ENCODE assay signal across 1 cellular context in genomic region chr16:30406911-30407793, GRCh38.
TF ChIP-seq lines count a peak whose summit lies in the region.

Gene ZNF771 (plus strand): TSS chr16:30407606. CDS start chr16:30408054, 448 bp downstream.

TF ChIP-seq in K562, 482 proteins besides CTCF, POLR2A, EP300 and RAD21 (continued from another document and continues in another):
- TF ChIP-seq, protein P1, sequence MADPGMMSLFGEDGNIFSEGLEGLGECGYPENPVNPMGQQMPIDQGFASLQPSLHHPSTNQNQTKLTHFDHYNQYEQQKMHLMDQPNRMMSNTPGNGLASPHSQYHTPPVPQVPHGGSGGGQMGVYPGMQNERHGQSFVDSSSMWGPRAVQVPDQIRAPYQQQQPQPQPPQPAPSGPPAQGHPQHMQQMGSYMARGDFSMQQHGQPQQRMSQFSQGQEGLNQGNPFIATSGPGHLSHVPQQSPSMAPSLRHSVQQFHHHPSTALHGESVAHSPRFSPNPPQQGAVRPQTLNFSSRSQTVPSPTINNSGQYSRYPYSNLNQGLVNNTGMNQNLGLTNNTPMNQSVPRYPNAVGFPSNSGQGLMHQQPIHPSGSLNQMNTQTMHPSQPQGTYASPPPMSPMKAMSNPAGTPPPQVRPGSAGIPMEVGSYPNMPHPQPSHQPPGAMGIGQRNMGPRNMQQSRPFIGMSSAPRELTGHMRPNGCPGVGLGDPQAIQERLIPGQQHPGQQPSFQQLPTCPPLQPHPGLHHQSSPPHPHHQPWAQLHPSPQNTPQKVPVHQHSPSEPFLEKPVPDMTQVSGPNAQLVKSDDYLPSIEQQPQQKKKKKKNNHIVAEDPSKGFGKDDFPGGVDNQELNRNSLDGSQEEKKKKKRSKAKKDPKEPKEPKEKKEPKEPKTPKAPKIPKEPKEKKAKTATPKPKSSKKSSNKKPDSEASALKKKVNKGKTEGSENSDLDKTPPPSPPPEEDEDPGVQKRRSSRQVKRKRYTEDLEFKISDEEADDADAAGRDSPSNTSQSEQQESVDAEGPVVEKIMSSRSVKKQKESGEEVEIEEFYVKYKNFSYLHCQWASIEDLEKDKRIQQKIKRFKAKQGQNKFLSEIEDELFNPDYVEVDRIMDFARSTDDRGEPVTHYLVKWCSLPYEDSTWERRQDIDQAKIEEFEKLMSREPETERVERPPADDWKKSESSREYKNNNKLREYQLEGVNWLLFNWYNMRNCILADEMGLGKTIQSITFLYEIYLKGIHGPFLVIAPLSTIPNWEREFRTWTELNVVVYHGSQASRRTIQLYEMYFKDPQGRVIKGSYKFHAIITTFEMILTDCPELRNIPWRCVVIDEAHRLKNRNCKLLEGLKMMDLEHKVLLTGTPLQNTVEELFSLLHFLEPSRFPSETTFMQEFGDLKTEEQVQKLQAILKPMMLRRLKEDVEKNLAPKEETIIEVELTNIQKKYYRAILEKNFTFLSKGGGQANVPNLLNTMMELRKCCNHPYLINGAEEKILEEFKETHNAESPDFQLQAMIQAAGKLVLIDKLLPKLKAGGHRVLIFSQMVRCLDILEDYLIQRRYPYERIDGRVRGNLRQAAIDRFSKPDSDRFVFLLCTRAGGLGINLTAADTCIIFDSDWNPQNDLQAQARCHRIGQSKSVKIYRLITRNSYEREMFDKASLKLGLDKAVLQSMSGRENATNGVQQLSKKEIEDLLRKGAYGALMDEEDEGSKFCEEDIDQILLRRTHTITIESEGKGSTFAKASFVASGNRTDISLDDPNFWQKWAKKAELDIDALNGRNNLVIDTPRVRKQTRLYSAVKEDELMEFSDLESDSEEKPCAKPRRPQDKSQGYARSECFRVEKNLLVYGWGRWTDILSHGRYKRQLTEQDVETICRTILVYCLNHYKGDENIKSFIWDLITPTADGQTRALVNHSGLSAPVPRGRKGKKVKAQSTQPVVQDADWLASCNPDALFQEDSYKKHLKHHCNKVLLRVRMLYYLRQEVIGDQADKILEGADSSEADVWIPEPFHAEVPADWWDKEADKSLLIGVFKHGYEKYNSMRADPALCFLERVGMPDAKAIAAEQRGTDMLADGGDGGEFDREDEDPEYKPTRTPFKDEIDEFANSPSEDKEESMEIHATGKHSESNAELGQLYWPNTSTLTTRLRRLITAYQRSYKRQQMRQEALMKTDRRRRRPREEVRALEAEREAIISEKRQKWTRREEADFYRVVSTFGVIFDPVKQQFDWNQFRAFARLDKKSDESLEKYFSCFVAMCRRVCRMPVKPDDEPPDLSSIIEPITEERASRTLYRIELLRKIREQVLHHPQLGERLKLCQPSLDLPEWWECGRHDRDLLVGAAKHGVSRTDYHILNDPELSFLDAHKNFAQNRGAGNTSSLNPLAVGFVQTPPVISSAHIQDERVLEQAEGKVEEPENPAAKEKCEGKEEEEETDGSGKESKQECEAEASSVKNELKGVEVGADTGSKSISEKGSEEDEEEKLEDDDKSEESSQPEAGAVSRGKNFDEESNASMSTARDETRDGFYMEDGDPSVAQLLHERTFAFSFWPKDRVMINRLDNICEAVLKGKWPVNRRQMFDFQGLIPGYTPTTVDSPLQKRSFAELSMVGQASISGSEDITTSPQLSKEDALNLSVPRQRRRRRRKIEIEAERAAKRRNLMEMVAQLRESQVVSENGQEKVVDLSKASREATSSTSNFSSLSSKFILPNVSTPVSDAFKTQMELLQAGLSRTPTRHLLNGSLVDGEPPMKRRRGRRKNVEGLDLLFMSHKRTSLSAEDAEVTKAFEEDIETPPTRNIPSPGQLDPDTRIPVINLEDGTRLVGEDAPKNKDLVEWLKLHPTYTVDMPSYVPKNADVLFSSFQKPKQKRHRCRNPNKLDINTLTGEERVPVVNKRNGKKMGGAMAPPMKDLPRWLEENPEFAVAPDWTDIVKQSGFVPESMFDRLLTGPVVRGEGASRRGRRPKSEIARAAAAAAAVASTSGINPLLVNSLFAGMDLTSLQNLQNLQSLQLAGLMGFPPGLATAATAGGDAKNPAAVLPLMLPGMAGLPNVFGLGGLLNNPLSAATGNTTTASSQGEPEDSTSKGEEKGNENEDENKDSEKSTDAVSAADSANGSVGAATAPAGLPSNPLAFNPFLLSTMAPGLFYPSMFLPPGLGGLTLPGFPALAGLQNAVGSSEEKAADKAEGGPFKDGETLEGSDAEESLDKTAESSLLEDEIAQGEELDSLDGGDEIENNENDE (IDR thresholded peaks at IDR 0.05; ENCODE audit: low read depth, low read length), result no peak
- TF ChIP-seq SREBF2 (CRISPR knock-in tag; IDR thresholded peaks at IDR 0.05) (0 out of 2 replicates have a peak, but pooled peaks have one; percentile 76), NCOA1 (IDR thresholded peaks at IDR 0.05; ENCODE audit: low read depth) (peak; percentile 24; the same call in 1 of the 2 replicates), ZNF140 (CRISPR knock-in tag; IDR thresholded peaks at IDR 0.05) (no peak), SIN3A (IDR thresholded peaks at IDR 0.05; ENCODE audit: borderline replicate concordance in 2 of 2, control insufficient read depth in 1 of 2, low read depth in 2 of 2, low read length in 2 of 2) (peak; percentile 79 to 85; a peak in 2 of 4 replicates), ARID1B (IDR thresholded peaks at IDR 0.05) (peak; percentile 41), CCAR2 (IDR thresholded peaks at IDR 0.05; ENCODE audit: low read depth, low read length) (no peak), CEBPB (tag; IDR thresholded peaks at IDR 0.05) (no peak), MXI1 (IDR thresholded peaks at IDR 0.05; ENCODE audit: low read depth, low read length) (peak; percentile 82), HMGN3 (IDR thresholded peaks at IDR 0.05; ENCODE audit: borderline replicate concordance, extremely low read depth, insufficient read length, low read depth, low read length) (peak; percentile 86), GTF2E2 (tag; IDR thresholded peaks at IDR 0.05) (peak; percentile 55; the same call in 1 of the 2 replicates), NELFE (IDR thresholded peaks at IDR 0.05; ENCODE audit: insufficient read depth, insufficient read length) (no peak), E2F8 (IDR thresholded peaks at IDR 0.05; ENCODE audit: low read depth, partially characterized antibody) (peak; percentile 48), SIN3B (IDR thresholded peaks at IDR 0.05; ENCODE audit: low read depth) (peak; percentile 47; the same call in 1 of the 2 replicates), ZBED1 (IDR thresholded peaks at IDR 0.05) (no peak), ZBTB7A (IDR thresholded peaks at IDR 0.05; ENCODE audit: borderline replicate concordance, control insufficient read depth, low read depth, low read length) (peak; percentile 59; the same call in 1 of the 2 replicates), ZNF197 (CRISPR knock-in tag; IDR thresholded peaks at IDR 0.05; ENCODE audit: low read depth) (no peak), NFIC (IDR thresholded peaks at IDR 0.05) (peak; percentile 82), ZNF699 (CRISPR knock-in tag; IDR thresholded peaks at IDR 0.05; ENCODE audit: insufficient replicate concordance) (no peak), MAFK (IDR thresholded peaks at IDR 0.05; ENCODE audit: low read length) (peak; percentile 19; the same call in 1 of the 2 replicates), ZNF445 (CRISPR knock-in tag; IDR thresholded peaks at IDR 0.05; ENCODE audit: low read depth) (no peak), EP400 (IDR thresholded peaks at IDR 0.05) (peak; percentile 98), TAF1 (IDR thresholded peaks at IDR 0.05; ENCODE audit: control insufficient read depth, extremely low read depth, insufficient read depth, low read length, severe bottlenecking) (peak; percentile 60), ASH1L (IDR thresholded peaks at IDR 0.05; ENCODE audit: borderline replicate concordance, low read depth, partially characterized antibody) (no peak), HDAC6 (IDR thresholded peaks at IDR 0.05; ENCODE audit: low read depth, low read length) (no peak), HNRNPLL (IDR thresholded peaks at IDR 0.05; ENCODE audit: low read depth, low read length, poor library complexity, severe bottlenecking) (peak; percentile 44), PCBP1 (IDR thresholded peaks at IDR 0.05; ENCODE audit: low read depth, low read length, poor library complexity, severe bottlenecking) (peak; percentile 54)
- TF ChIP-seq, protein P2, sequence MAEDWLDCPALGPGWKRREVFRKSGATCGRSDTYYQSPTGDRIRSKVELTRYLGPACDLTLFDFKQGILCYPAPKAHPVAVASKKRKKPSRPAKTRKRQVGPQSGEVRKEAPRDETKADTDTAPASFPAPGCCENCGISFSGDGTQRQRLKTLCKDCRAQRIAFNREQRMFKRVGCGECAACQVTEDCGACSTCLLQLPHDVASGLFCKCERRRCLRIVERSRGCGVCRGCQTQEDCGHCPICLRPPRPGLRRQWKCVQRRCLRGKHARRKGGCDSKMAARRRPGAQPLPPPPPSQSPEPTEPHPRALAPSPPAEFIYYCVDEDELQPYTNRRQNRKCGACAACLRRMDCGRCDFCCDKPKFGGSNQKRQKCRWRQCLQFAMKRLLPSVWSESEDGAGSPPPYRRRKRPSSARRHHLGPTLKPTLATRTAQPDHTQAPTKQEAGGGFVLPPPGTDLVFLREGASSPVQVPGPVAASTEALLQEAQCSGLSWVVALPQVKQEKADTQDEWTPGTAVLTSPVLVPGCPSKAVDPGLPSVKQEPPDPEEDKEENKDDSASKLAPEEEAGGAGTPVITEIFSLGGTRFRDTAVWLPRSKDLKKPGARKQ (CRISPR knock-in tag; IDR thresholded peaks at IDR 0.05), result peak; percentile 86; the same call in 1 of the 2 replicates
- TF ChIP-seq, protein P3, sequence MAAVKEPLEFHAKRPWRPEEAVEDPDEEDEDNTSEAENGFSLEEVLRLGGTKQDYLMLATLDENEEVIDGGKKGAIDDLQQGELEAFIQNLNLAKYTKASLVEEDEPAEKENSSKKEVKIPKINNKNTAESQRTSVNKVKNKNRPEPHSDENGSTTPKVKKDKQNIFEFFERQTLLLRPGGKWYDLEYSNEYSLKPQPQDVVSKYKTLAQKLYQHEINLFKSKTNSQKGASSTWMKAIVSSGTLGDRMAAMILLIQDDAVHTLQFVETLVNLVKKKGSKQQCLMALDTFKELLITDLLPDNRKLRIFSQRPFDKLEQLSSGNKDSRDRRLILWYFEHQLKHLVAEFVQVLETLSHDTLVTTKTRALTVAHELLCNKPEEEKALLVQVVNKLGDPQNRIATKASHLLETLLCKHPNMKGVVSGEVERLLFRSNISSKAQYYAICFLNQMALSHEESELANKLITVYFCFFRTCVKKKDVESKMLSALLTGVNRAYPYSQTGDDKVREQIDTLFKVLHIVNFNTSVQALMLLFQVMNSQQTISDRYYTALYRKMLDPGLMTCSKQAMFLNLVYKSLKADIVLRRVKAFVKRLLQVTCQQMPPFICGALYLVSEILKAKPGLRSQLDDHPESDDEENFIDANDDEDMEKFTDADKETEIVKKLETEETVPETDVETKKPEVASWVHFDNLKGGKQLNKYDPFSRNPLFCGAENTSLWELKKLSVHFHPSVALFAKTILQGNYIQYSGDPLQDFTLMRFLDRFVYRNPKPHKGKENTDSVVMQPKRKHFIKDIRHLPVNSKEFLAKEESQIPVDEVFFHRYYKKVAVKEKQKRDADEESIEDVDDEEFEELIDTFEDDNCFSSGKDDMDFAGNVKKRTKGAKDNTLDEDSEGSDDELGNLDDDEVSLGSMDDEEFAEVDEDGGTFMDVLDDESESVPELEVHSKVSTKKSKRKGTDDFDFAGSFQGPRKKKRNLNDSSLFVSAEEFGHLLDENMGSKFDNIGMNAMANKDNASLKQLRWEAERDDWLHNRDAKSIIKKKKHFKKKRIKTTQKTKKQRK (IDR thresholded peaks at IDR 0.05; ENCODE audit: borderline replicate concordance, low read depth, low read length), result no peak
- TF ChIP-seq, protein P4, sequence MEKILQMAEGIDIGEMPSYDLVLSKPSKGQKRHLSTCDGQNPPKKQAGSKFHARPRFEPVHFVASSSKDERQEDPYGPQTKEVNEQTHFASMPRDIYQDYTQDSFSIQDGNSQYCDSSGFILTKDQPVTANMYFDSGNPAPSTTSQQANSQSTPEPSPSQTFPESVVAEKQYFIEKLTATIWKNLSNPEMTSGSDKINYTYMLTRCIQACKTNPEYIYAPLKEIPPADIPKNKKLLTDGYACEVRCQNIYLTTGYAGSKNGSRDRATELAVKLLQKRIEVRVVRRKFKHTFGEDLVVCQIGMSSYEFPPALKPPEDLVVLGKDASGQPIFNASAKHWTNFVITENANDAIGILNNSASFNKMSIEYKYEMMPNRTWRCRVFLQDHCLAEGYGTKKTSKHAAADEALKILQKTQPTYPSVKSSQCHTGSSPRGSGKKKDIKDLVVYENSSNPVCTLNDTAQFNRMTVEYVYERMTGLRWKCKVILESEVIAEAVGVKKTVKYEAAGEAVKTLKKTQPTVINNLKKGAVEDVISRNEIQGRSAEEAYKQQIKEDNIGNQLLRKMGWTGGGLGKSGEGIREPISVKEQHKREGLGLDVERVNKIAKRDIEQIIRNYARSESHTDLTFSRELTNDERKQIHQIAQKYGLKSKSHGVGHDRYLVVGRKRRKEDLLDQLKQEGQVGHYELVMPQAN (IDR thresholded peaks at IDR 0.05; ENCODE audit: borderline replicate concordance), result peak; percentile 99
- TF ChIP-seq, protein P5, sequence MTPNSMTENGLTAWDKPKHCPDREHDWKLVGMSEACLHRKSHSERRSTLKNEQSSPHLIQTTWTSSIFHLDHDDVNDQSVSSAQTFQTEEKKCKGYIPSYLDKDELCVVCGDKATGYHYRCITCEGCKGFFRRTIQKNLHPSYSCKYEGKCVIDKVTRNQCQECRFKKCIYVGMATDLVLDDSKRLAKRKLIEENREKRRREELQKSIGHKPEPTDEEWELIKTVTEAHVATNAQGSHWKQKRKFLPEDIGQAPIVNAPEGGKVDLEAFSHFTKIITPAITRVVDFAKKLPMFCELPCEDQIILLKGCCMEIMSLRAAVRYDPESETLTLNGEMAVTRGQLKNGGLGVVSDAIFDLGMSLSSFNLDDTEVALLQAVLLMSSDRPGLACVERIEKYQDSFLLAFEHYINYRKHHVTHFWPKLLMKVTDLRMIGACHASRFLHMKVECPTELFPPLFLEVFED (CRISPR knock-in tag; conservative IDR thresholded peaks at IDR 0.05), result no peak
- TF ChIP-seq, protein P6, sequence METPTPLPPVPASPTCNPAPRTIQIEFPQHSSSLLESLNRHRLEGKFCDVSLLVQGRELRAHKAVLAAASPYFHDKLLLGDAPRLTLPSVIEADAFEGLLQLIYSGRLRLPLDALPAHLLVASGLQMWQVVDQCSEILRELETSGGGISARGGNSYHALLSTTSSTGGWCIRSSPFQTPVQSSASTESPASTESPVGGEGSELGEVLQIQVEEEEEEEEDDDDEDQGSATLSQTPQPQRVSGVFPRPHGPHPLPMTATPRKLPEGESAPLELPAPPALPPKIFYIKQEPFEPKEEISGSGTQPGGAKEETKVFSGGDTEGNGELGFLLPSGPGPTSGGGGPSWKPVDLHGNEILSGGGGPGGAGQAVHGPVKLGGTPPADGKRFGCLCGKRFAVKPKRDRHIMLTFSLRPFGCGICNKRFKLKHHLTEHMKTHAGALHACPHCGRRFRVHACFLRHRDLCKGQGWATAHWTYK (CRISPR knock-in tag; IDR thresholded peaks at IDR 0.05), result 0 out of 2 replicates have a peak, but pooled peaks have one; percentile 11
